ENCODE assay signal across 10 cellular contexts in the genomic region with DNA sequence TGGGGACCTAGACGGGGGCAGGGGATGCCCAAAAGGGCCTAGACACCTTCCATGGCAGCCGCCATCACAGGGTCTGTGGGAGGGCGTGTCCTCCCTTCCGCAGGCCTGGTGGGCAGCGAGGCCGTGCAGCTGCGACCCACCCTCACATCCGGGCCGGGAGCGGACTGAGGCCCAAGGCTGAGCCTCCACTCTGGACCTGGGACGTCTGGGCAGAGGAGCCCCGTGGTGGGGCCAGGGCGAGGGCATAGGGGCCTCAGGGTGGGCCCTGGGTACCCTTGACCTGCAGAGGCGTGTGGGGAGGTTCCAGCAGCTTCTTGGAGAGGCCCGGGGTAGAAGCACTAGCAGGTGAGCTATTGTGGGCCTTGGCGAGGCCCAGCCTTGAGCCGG. TPM values are rescaled to one million over a fixed set of nuclear protein-coding genes. Genes with fewer than 3 reads are reported as not detected.
DNase-seq lines count a peak whose midpoint lies in the region; ATAC-seq, FAIRE-seq and TF ChIP-seq lines count a peak whose summit lies in the region.
"Had no signal": no experiment of that assay in that cellular context is flagged by ENCODE, and none has a peak within 500 bp of the region (broad histone marks: within the 10 kb centered on the region; RNA-seq: fewer than 3 reads in every experiment).

No MANE protein-coding gene starts in this region.

- WGBS in hepatocyte (ENCODE audit: low lambda C conversion rate, missing lambda C conversion rate) = 96% methylated on average over 17 of the region's 17 CpGs

- no peaks in the 10 kb centered on the region for H3K27me3 ChIP-seq in hepatocyte

- DNase-seq in T-helper 1 cell (no peak), T-cell (no peak), hepatocyte (ENCODE audit: low spot score) (no peak), HTR-8/SVneo (ENCODE audit: insufficient read length, low spot score) (no peak)
- DNase-seq in stimulated activated CD4-positive, alpha-beta T cell treated with anti-CD3 and anti-CD28 coated beads, Interleukin-1b, Interleukin-23, amount 100 ng/mL, for 48 hours = no peak

- H4K20me1 ChIP-seq in hepatocyte (ENCODE audit: insufficient read depth, poor library complexity, severe bottlenecking) = no peaks in the 10 kb centered on the region

- ATAC-seq in T-cell (replicated peaks in 1 of 4) = no peak
- ATAC-seq in stimulated activated memory B cell treated with anti-CD40 and anti-IgM and Interleukin-4, amounts not matched to agents 10 μg/mL and 1 μg/mL and 100 μg/mL, for 72 hours = no peak
- no peak for ATAC-seq in HG02970 (IDR thresholded peaks at IDR 0.05; ENCODE audit: low FRiP score, unreplicated experiment)

- no peaks in the 10 kb centered on the region for H3K27me3 Mint-ChIP-seq in T-helper 1 cell treated with Interleukin-12 subunit alpha and Interleukin-12 subunit beta and Interleukin-4 antibody, amounts not matched to agents 30 μg/mL and 1 μg/mL, for 36 hours (ENCODE audit: low read depth)
- no peaks in the 10 kb centered on the region for H3K27me3 Mint-ChIP-seq in T-cell
- no peaks in the 10 kb centered on the region for H3K27me3 Mint-ChIP-seq in stimulated activated memory B cell treated with anti-CD40 and anti-IgM and Interleukin-4, amounts not matched to agents 10 μg/mL and 1 μg/mL and 100 μg/mL, for 72 hours

- H3K27ac Mint-ChIP-seq in T-helper 1 cell treated with Interleukin-12 subunit alpha and Interleukin-12 subunit beta and Interleukin-4 antibody, amounts not matched to agents 30 μg/mL and 1 μg/mL, for 36 hours = peak overlapping the region; percentile 99
- H3K27ac Mint-ChIP-seq in T-cell = peak overlapping the region; percentile 98 to 99
- H3K27ac Mint-ChIP-seq in stimulated activated memory B cell treated with anti-CD40 and anti-IgM and Interleukin-4, amounts not matched to agents 10 μg/mL and 1 μg/mL and 100 μg/mL, for 72 hours = peak overlapping the region; percentile 90
- H3K27ac Mint-ChIP-seq: GM23338 had no signal

- peaks cover 27% of the 10 kb centered on the region for H3K4me1 ChIP-seq in hepatocyte (ENCODE audit: insufficient read depth)

- peaks cover 4% of the 10 kb centered on the region for H3K9me3 Mint-ChIP-seq in T-helper 1 cell treated with Interleukin-12 subunit alpha and Interleukin-12 subunit beta and Interleukin-4 antibody, amounts not matched to agents 30 μg/mL and 1 μg/mL, for 36 hours
- no peaks in the 10 kb centered on the region for H3K9me3 Mint-ChIP-seq in T-cell
- no peaks in the 10 kb centered on the region for H3K9me3 Mint-ChIP-seq in stimulated activated memory B cell treated with anti-CD40 and anti-IgM and Interleukin-4, amounts not matched to agents 10 μg/mL and 1 μg/mL and 100 μg/mL, for 72 hours
- H3K9me3 Mint-ChIP-seq: GM23338 had no signal

- no peak for FAIRE-seq in HTR-8/SVneo (lab: Jason Lieb, UNC)
- FAIRE-seq: endothelial cell of umbilical vein had no signal

- H3K36me3 Mint-ChIP-seq in T-helper 1 cell treated with Interleukin-12 subunit alpha and Interleukin-12 subunit beta and Interleukin-4 antibody, amounts not matched to agents 30 μg/mL and 1 μg/mL, for 36 hours (ENCODE audit: low read depth) = no peaks in the 10 kb centered on the region
- H3K36me3 Mint-ChIP-seq in T-cell = no peaks in the 10 kb centered on the region
- no peaks in the 10 kb centered on the region for H3K36me3 Mint-ChIP-seq in stimulated activated memory B cell treated with anti-CD40 and anti-IgM and Interleukin-4, amounts not matched to agents 10 μg/mL and 1 μg/mL and 100 μg/mL, for 72 hours

- TF ChIP-seq CTCF in hepatocyte (IDR thresholded peaks at IDR 0.05; ENCODE audit: poor library complexity) = no peak

- H3K36me3 ChIP-seq in hepatocyte (replicated peaks; ENCODE audit: insufficient read depth, low read depth) = no peaks in the 10 kb centered on the region

- H2AFZ ChIP-seq in hepatocyte = no peak overlapping the region
- H2AFZ ChIP-seq: GM23338 had no signal

- H3K9me2 ChIP-seq in hepatocyte (replicated peaks; ENCODE audit: insufficient read depth) = no peaks in the 10 kb centered on the region

- no peak overlapping the region for H3K4me2 ChIP-seq in hepatocyte
- H3K4me2 ChIP-seq: GM23338 had no signal

- H3K4me3 Mint-ChIP-seq in T-helper 1 cell treated with Interleukin-12 subunit alpha and Interleukin-12 subunit beta and Interleukin-4 antibody, amounts not matched to agents 30 μg/mL and 1 μg/mL, for 36 hours = peak overlapping the region; percentile 62
- H3K4me3 Mint-ChIP-seq in T-cell = peak overlapping the region; percentile 49 to 74 (median 58)
- peak overlapping the region; percentile 35 for H3K4me3 Mint-ChIP-seq in stimulated activated memory B cell treated with anti-CD40 and anti-IgM and Interleukin-4, amounts not matched to agents 10 μg/mL and 1 μg/mL and 100 μg/mL, for 72 hours
- H3K4me3 Mint-ChIP-seq: GM23338 had no signal

- POLR2A ChIA-PET in T-cell (lab: Charles Lee) = no interaction called here

- no peak overlapping the region for H3K4me3 ChIP-seq in hepatocyte
- H3K4me3 ChIP-seq: GM23338 had no signal

- CTCF ChIA-PET in T-cell (lab: Charles Lee) = no interaction called here

- no peaks in the 10 kb centered on the region for H3K9me3 ChIP-seq in hepatocyte (ENCODE audit: low read depth)

- H3K4me1 Mint-ChIP-seq in T-helper 1 cell treated with Interleukin-12 subunit alpha and Interleukin-12 subunit beta and Interleukin-4 antibody, amounts not matched to agents 30 μg/mL and 1 μg/mL, for 36 hours (ENCODE audit: low read depth) = peaks cover 26% of the 10 kb centered on the region
- H3K4me1 Mint-ChIP-seq in T-cell = peaks cover 39 to 47% (median 41%) of the 10 kb centered on the region in 3 donors
- H3K4me1 Mint-ChIP-seq in stimulated activated memory B cell treated with anti-CD40 and anti-IgM and Interleukin-4, amounts not matched to agents 10 μg/mL and 1 μg/mL and 100 μg/mL, for 72 hours = peaks cover 45% of the 10 kb centered on the region

- no peaks in the 10 kb centered on the region for H3K79me2 ChIP-seq in hepatocyte

- H3K27ac ChIP-seq in hepatocyte = peak overlapping the region; percentile 94

RNA-seq across cellular contexts. Expression of a gene that starts 49.2 kb away (rescaled TPM):
- total RNA-seq in T-cell (10 to 100 TPM; 11.5 to 15.3 (median 13.6) TPM), hepatocyte (15.1 and 18.0 TPM in 2 replicates)
- 10.7 and 12.7 TPM in 2 replicates for polyA plus RNA-seq in hepatocyte
